In the genomic region with DNA sequence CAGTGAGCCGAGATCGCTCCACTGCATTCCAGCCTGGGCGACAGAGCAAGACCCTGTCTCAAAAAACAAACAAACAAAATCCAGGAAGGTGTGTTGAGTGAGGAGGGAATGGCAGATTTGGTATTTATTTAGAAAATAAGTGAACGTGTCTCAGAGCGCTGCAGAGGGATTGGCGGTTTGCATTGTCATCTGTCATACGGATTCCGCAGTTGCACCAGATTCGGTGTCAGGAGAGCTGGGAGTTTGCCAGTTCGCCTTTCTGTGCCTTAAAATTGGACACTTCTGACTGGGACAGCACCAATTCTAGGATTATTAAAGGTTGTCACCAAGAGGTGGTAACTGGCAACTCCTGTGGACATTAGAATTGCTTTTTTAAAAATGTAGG, we compare ENCODE assay signal across 8 cellular contexts. TPM values are rescaled to one million over a fixed set of nuclear protein-coding genes. Genes with fewer than 3 reads are reported as not detected.
A peak's percentile ranks its signal among the peaks of the same experiment; 100 is the strongest.
DNase-seq lines count a peak whose midpoint lies in the region; ATAC-seq and TF ChIP-seq lines count a peak whose summit lies in the region.

No MANE protein-coding gene starts in this region.

- peak; percentile 33 for ATAC-seq in Right ventricle myocardium superior (ENCODE audit: poor library complexity)
- no peak for ATAC-seq in activated CD8-positive, alpha-beta T cell treated with anti-CD3 and anti-CD28 coated beads for 36 hours
- no peak for ATAC-seq in HG02610 (IDR thresholded peaks at IDR 0.05; ENCODE audit: unreplicated experiment)
- ATAC-seq in HG02885 (IDR thresholded peaks at IDR 0.05; ENCODE audit: poor library complexity, unreplicated experiment): no peak
- no peak for ATAC-seq in HG03565 (IDR thresholded peaks at IDR 0.05; ENCODE audit: unreplicated experiment)

- no peaks in the 10 kb centered on the region for H3K27me3 Mint-ChIP-seq in activated CD8-positive, alpha-beta T cell treated with anti-CD3 and anti-CD28 coated beads for 36 hours

- CTCF ChIA-PET in activated CD8-positive, alpha-beta T cell treated with anti-CD3 and anti-CD28 coated beads for 36 hours (lab: Charles Lee): interaction anchor here (1.2 to 1.3 kb wide), 2 partner anchors 10 to 66 kb away, joined by 3 read pairs; no protein-coding TSS in a partner anchor

- no peak for TF ChIP-seq CTCF in activated CD8-positive, alpha-beta T cell treated with anti-CD3 and anti-CD28 coated beads for 36 hours (IDR thresholded peaks at IDR 0.05)
- no peak for TF ChIP-seq CTCF in left ventricle myocardium inferior (IDR thresholded peaks at IDR 0.05; ENCODE audit: borderline replicate concordance)

- peak overlapping the region; percentile 82 for H3K4me3 ChIP-seq in left ventricle myocardium inferior

- DNase-seq in Right ventricle myocardium superior (no peak), cardiac septum (ENCODE audit: low spot score) (no peak), left ventricle myocardium inferior (peak; percentile 27), renal cortical epithelial cell (ENCODE audit: low read depth) (peak; percentile 17)
- no peak for DNase-seq in activated CD8-positive, alpha-beta T cell treated with anti-CD3 and anti-CD28 coated beads for 36 hours

- H3K9me3 ChIP-seq in left ventricle myocardium inferior (replicated peaks): no peaks in the 10 kb centered on the region

- H3K4me1 Mint-ChIP-seq in activated CD8-positive, alpha-beta T cell treated with anti-CD3 and anti-CD28 coated beads for 36 hours (ENCODE audit: low read depth): peaks cover 35% of the 10 kb centered on the region

- H3K27ac Mint-ChIP-seq in activated CD8-positive, alpha-beta T cell treated with anti-CD3 and anti-CD28 coated beads for 36 hours: peak overlapping the region; percentile 93

- peaks cover 60% of the 10 kb centered on the region for H3K4me1 ChIP-seq in left ventricle myocardium inferior

- intact Hi-C loops in Right ventricle myocardium superior (cut with DNase I): no loop called here
- intact Hi-C loops in cardiac septum (cut with DNase I): loop anchor here (2.0 kb wide), 1 partner anchor 278 kb away; a partner anchor contains a TSS
- intact Hi-C loops in activated CD8-positive, alpha-beta T cell treated with anti-CD3 and anti-CD28 coated beads for 36 hours (cut with micrococcal nuclease): no loop called here
- intact Hi-C loops in left ventricle myocardium inferior (cut with micrococcal nuclease): no loop called here

- peaks cover 23% of the 10 kb centered on the region for H3K36me3 Mint-ChIP-seq in activated CD8-positive, alpha-beta T cell treated with anti-CD3 and anti-CD28 coated beads for 36 hours (ENCODE audit: low read depth)

- peak overlapping the region; percentile 87 for H3K27ac ChIP-seq in left ventricle myocardium inferior (replicated peaks)

- POLR2A ChIA-PET in activated CD8-positive, alpha-beta T cell treated with anti-CD3 and anti-CD28 coated beads for 36 hours (lab: Charles Lee): interaction anchor here (1.1 to 1.6 kb wide), 4 partner anchors 8 to 275 kb away, joined by 3 to 5 read pairs (median 4); a partner anchor contains a TSS

- peak overlapping the region; percentile 98 for H3K4me3 Mint-ChIP-seq in activated CD8-positive, alpha-beta T cell treated with anti-CD3 and anti-CD28 coated beads for 36 hours

- H3K9me3 Mint-ChIP-seq in activated CD8-positive, alpha-beta T cell treated with anti-CD3 and anti-CD28 coated beads for 36 hours: no peaks in the 10 kb centered on the region

- H3K36me3 ChIP-seq in left ventricle myocardium inferior: peaks cover 19% of the 10 kb centered on the region

- H3K27me3 ChIP-seq in left ventricle myocardium inferior (ENCODE audit: low read depth): no peaks in the 10 kb centered on the region

RNA-seq across cellular contexts. Expression of a gene that starts 0.9 kb away (rescaled TPM):
- total RNA-seq in Right ventricle myocardium superior (17.5 TPM), cardiac septum (13.4 TPM), left ventricle myocardium inferior (13.8 TPM), renal cortical epithelial cell (12.7 and 14.1 TPM in 2 replicates)
- total RNA-seq in activated CD8-positive, alpha-beta T cell treated with anti-CD3 and anti-CD28 coated beads for 36 hours: 10 to 100 TPM; 19.8 to 22.4 TPM

RNA-seq across cellular contexts. Expression of a gene that starts 49.4 kb away (rescaled TPM):
- total RNA-seq in Right ventricle myocardium superior (350 TPM), cardiac septum (241 TPM), left ventricle myocardium inferior (322 TPM), renal cortical epithelial cell (104 and 173 TPM in 2 replicates)
- under 1 TPM; 0.07 to 0.25 TPM for total RNA-seq in activated CD8-positive, alpha-beta T cell treated with anti-CD3 and anti-CD28 coated beads for 36 hours

Comparison
In these comparisons a context has a peak if more than half of its experiments do, and no peak if none do; other contexts are left out.
1. DNase-seq: peak in left ventricle myocardium inferior (single experiment) and renal cortical epithelial cell (single experiment); none in Right ventricle myocardium superior (single experiment), cardiac septum (single experiment) and activated CD8-positive, alpha-beta T cell treated with anti-CD3 and anti-CD28 coated beads for 36 hours (single experiment).
2. RNA of a gene that starts 49.4 kb away (total RNA-seq): 350 TPM in Right ventricle myocardium superior (single experiment), 322 TPM in left ventricle myocardium inferior (single experiment), 241 TPM in cardiac septum (single experiment) and 104 to 173 TPM in renal cortical epithelial cell; 0.07 to 0.25 TPM in activated CD8-positive, alpha-beta T cell treated with anti-CD3 and anti-CD28 coated beads for 36 hours; every median in the first group is over 10 times any median in the second.